In genomic region chr1:22750671-22751016, GRCh38 we compare ENCODE assay signal across 10 cellular contexts. TPM values are rescaled to one million over a fixed set of nuclear protein-coding genes. Genes with fewer than 3 reads are reported as not detected.
DNase-seq lines count a peak whose midpoint lies in the region; ATAC-seq and TF ChIP-seq lines count a peak whose summit lies in the region.
"Had no signal": no experiment of that assay in that cellular context is flagged by ENCODE, and none has a peak within 500 bp of the region (broad histone marks: within the 10 kb centered on the region; RNA-seq: fewer than 3 reads in every experiment).

No MANE protein-coding gene starts in this region.

- H3K4me3 Mint-ChIP-seq in chondrocyte (ENCODE audit: unreplicated experiment) (no peak overlapping the region), neural progenitor cell (no peak overlapping the region)

- WGBS in heart left ventricle, 4 donors, result 29 to 44% (median 33%) methylated on average over 1 of the region's 1 CpG

- peak overlapping the region; percentile 52 to 89 (median 82); a peak in 18 of 22 replicates for H3K27ac ChIP-seq in BLaER1 treated with 17β-estradiol and CSF1 and Interleukin-3, amounts not matched to agents 10 nM and 100 nM
- H3K27ac ChIP-seq in neural progenitor cell, result peak overlapping the region; percentile 66
- H3K27ac ChIP-seq in heart left ventricle, result peak overlapping the region in 3 of 12 donors; percentile 31 to 85 (median 40)

- H3F3A ChIP-seq in neural progenitor cell (ENCODE audit: low read depth), result peaks cover 18% of the 10 kb centered on the region

- intact Hi-C loops in heart left ventricle (cut with DNase I), result no loop called here

- H3K4me1 Mint-ChIP-seq in chondrocyte (ENCODE audit: low read depth), result peaks cover 71% of the 10 kb centered on the region
- peaks cover 28% of the 10 kb centered on the region for H3K4me1 Mint-ChIP-seq in neural progenitor cell

- no peaks in the 10 kb centered on the region for H3K27me3 ChIP-seq in BLaER1 treated with 17β-estradiol and CSF1 and Interleukin-3, amounts not matched to agents 10 nM and 100 nM
- H3K27me3 ChIP-seq in neural progenitor cell (no peaks in the 10 kb centered on the region), heart left ventricle (no peaks in the 10 kb centered on the region)
- H3K27me3 ChIP-seq: Peyer's patch had no signal

- no peak overlapping the region for H2AFZ ChIP-seq in neural progenitor cell (replicated peaks)

- no peaks in the 10 kb centered on the region for H3K36me3 Mint-ChIP-seq in chondrocyte (ENCODE audit: low read depth)
- no peaks in the 10 kb centered on the region for H3K36me3 Mint-ChIP-seq in neural progenitor cell

- peak overlapping the region in 10 of 11 experiments; percentile 47 to 75 (median 68); a peak in 19 of 22 replicates for H3K9ac ChIP-seq in BLaER1 treated with 17β-estradiol and CSF1 and Interleukin-3, amounts not matched to agents 10 nM and 100 nM
- H3K9ac ChIP-seq in neural progenitor cell, result no peak overlapping the region

- no peaks in the 10 kb centered on the region for H3K9me3 ChIP-seq in BLaER1 treated with 17β-estradiol and CSF1 and Interleukin-3, amounts not matched to agents 10 nM and 100 nM (replicated peaks in 1 of 11)
- H3K9me3 ChIP-seq in neural progenitor cell (ENCODE audit: low read depth) (no peaks in the 10 kb centered on the region), heart left ventricle (no peaks in the 10 kb centered on the region)
- H3K9me3 ChIP-seq: Peyer's patch had no signal

- no peaks in the 10 kb centered on the region for H3K36me3 ChIP-seq in BLaER1 treated with 17β-estradiol and CSF1 and Interleukin-3, amounts not matched to agents 10 nM and 100 nM
- H3K36me3 ChIP-seq in neural progenitor cell, result no peaks in the 10 kb centered on the region
- no peaks in the 10 kb centered on the region for H3K36me3 ChIP-seq in heart left ventricle
- H3K36me3 ChIP-seq: Peyer's patch had no signal

- H4K20me1 ChIP-seq in BLaER1 treated with 17β-estradiol and CSF1 and Interleukin-3, amounts not matched to agents 10 nM and 100 nM, result no peaks in the 10 kb centered on the region
- H4K20me1 ChIP-seq in neural progenitor cell (ENCODE audit: low read depth), result peaks cover 84% of the 10 kb centered on the region

- H3K27ac Mint-ChIP-seq in chondrocyte (ENCODE audit: unreplicated experiment), result peak overlapping the region; percentile 100
- H3K27ac Mint-ChIP-seq in neural progenitor cell, result peak overlapping the region; percentile 85

- H3K27me3 Mint-ChIP-seq in chondrocyte (ENCODE audit: low read depth) (no peaks in the 10 kb centered on the region), neural progenitor cell (ENCODE audit: insufficient read depth, low read depth) (no peaks in the 10 kb centered on the region)

- H3K79me2 ChIP-seq in neural progenitor cell (ENCODE audit: low read depth), result peaks cover 20% of the 10 kb centered on the region

- TF ChIP-seq CTCF in LNCaP clone FGC (IDR thresholded peaks at IDR 0.05; ENCODE audit: control insufficient read depth, extremely low read depth, insufficient read depth) (no peak), chondrocyte (IDR thresholded peaks at IDR 0.05) (no peak), neural progenitor cell (IDR thresholded peaks at IDR 0.05) (no peak), heart left ventricle (IDR thresholded peaks at IDR 0.05) (no peak)

- peak overlapping the region; percentile 59 to 83 (median 73) for H3K4me2 ChIP-seq in BLaER1 treated with 17β-estradiol and CSF1 and Interleukin-3, amounts not matched to agents 10 nM and 100 nM
- H3K4me2 ChIP-seq in neural progenitor cell, result peak overlapping the region; percentile 41

- no peak for TF ChIP-seq POLR2A in heart left ventricle (IDR thresholded peaks at IDR 0.05)

- no peak for ATAC-seq in heart left ventricle

- DNase-seq in LNCaP clone FGC (ENCODE audit: low read depth), result peak; percentile 39
- no peak for DNase-seq in chondrocyte (ENCODE audit: low spot score)
- DNase-seq in neural progenitor cell (ENCODE audit: low spot score), result no peak
- no peak for DNase-seq in effector CD4-positive, alpha-beta T cell
- DNase-seq in germinal center (ENCODE audit: low spot score), result no peak
- DNase-seq in activated CD4-positive, CD25-positive, alpha-beta regulatory T cell (lab: John Stamatoyannopoulos, UW), result no peak
- no peak for DNase-seq in heart left ventricle
- DNase-seq: activated CD4-positive, alpha-beta T cell treated with anti-CD3 and anti-CD28 coated beads for 4 hours had no signal

- no peak overlapping the region for H3K4me3 ChIP-seq in BLaER1 treated with 17β-estradiol and CSF1 and Interleukin-3, amounts not matched to agents 10 nM and 100 nM
- H3K4me3 ChIP-seq in LNCaP clone FGC (ENCODE audit: low read depth, low read length) (no peak overlapping the region), neural progenitor cell (no peak overlapping the region), heart left ventricle (no peak overlapping the region)
- H3K4me3 ChIP-seq: Peyer's patch had no signal

- H3K9me3 Mint-ChIP-seq in chondrocyte (ENCODE audit: low read depth) (no peaks in the 10 kb centered on the region), neural progenitor cell (no peaks in the 10 kb centered on the region)

- peaks cover 15 to 48% (median 33%) of the 10 kb centered on the region in 10 experiments for H3K4me1 ChIP-seq in BLaER1 treated with 17β-estradiol and CSF1 and Interleukin-3, amounts not matched to agents 10 nM and 100 nM
- H3K4me1 ChIP-seq in neural progenitor cell (peaks cover 19% of the 10 kb centered on the region), heart left ventricle (peaks cover 0 to 30% (median 6%) of the 10 kb centered on the region in 12 donors)

RNA-seq across cellular contexts. Expression of gene EPHB2, which starts 40.0 kb away (rescaled TPM):
- total RNA-seq in chondrocyte (44.6 to 57.5 TPM (median 48.0 TPM) in 3 replicates), neural progenitor cell (ENCODE audit: low replicate concordance) (38.3 and 80.2 TPM in 2 replicates), heart left ventricle (1 to 10 TPM in 3 of 9 donors, under 1 TPM in 6; 0.13 to 6.3 (median 0.70) TPM)
- polyA plus RNA-seq in heart left ventricle, result 1 to 10 TPM in 1 of 2 donors, under 1 TPM in 1; 0.11 to 2.0 TPM
